Comparison of ENCODE assay signal across 1 cellular context in genomic region chr12:92538970-92539749, GRCh38.
TF ChIP-seq lines count a peak whose summit lies in the region.

No MANE protein-coding gene starts in this region.

TF ChIP-seq in GM12878, 131 proteins besides CTCF, POLR2A, EP300 and RAD21 (continued from another document):
- peak; percentile 99 for TF ChIP-seq RUNX3 (IDR thresholded peaks at IDR 0.05; ENCODE audit: low read length)
- no peak for TF ChIP-seq NRF1 (conservative IDR thresholded peaks at IDR 0.05; ENCODE audit: low read depth, low read length)
- TF ChIP-seq IRF5 (IDR thresholded peaks at IDR 0.05; ENCODE audit: borderline replicate concordance) = no peak
- peak in 1 of 2 experiments; percentile 89; a peak in 2 of 3 replicates for TF ChIP-seq EGR1 (IDR thresholded peaks at IDR 0.05; ENCODE audit: borderline replicate concordance in 1 of 2, low read depth in 2 of 2, low read length in 2 of 2)
- peak; percentile 48 for TF ChIP-seq KLF5 (IDR thresholded peaks at IDR 0.05; ENCODE audit: partially characterized antibody)
- peak; percentile 100 for TF ChIP-seq ATF2 (IDR thresholded peaks at IDR 0.05; ENCODE audit: low read length)
- TF ChIP-seq SUZ12 (IDR thresholded peaks at IDR 0.05; ENCODE audit: unreplicated experiment) = no peak
- TF ChIP-seq MEF2A (IDR thresholded peaks at IDR 0.05; ENCODE audit: insufficient read depth, low read depth, low read length) = peak; percentile 100
- TF ChIP-seq FOS (IDR thresholded peaks at IDR 0.05; ENCODE audit: borderline replicate concordance, extremely low read depth, insufficient read length) = no peak
- TF ChIP-seq SMAD5 (IDR thresholded peaks at IDR 0.05; ENCODE audit: low read depth) = 0 out of 2 replicates have a peak, but pooled peaks have one; percentile 40
- peak; percentile 36; the same call in 1 of the 2 replicates for TF ChIP-seq ZNF207 (IDR thresholded peaks at IDR 0.05; ENCODE audit: borderline replicate concordance)
- no peak for TF ChIP-seq STAT1 (conservative IDR thresholded peaks at IDR 0.05)
- no peak for TF ChIP-seq SIN3A (IDR thresholded peaks at IDR 0.05; ENCODE audit: low read depth, low read length)
- TF ChIP-seq DPF2 (IDR thresholded peaks at IDR 0.05) = peak; percentile 90; the same call in 1 of the 2 replicates
- TF ChIP-seq BHLHE40 (IDR thresholded peaks at IDR 0.05; ENCODE audit: borderline replicate concordance in 1 of 2, low read depth in 2 of 2, low read length in 1 of 2) = peak; percentile 97 to 99
- TF ChIP-seq BACH1 (IDR thresholded peaks at IDR 0.05; ENCODE audit: borderline replicate concordance) = peak; percentile 35; the same call in 1 of the 2 replicates
- peak; percentile 96 for TF ChIP-seq JUNB (IDR thresholded peaks at IDR 0.05)
- 0 out of 2 replicates have a peak, but pooled peaks have one; percentile 54 for TF ChIP-seq POLR2AphosphoS5 (IDR thresholded peaks at IDR 0.05; ENCODE audit: low read length)
- no peak for TF ChIP-seq CHD1 (IDR thresholded peaks at IDR 0.05; ENCODE audit: low read depth, low read length)
- TF ChIP-seq CUX1 (IDR thresholded peaks at IDR 0.05; ENCODE audit: insufficient replicate concordance, low read depth, low read length) = peak; percentile 86
- no peak; the same call in 1 of the 2 replicates for TF ChIP-seq POLR2AphosphoS2 (IDR thresholded peaks at IDR 0.05; ENCODE audit: low read depth, low read length)
- 0 out of 2 replicates have a peak, but pooled peaks have one; percentile 64 for TF ChIP-seq GATAD2B (conservative IDR thresholded peaks at IDR 0.05; ENCODE audit: low read depth)
- TF ChIP-seq NFYA (IDR thresholded peaks at IDR 0.05; ENCODE audit: borderline replicate concordance, low read depth, low read length) = no peak
- no peak for TF ChIP-seq NKRF (conservative IDR thresholded peaks at IDR 0.05)
- no peak; the same call in 1 of the 2 replicates for TF ChIP-seq LARP7 (IDR thresholded peaks at IDR 0.05)
- no peak for TF ChIP-seq USF1 (IDR thresholded peaks at IDR 0.05; ENCODE audit: borderline replicate concordance, extremely low read length, insufficient read depth, low read depth, low read length)
- no peak for TF ChIP-seq ASH2L (IDR thresholded peaks at IDR 0.05; ENCODE audit: borderline replicate concordance, low read depth)
- peak; percentile 98 for TF ChIP-seq MTA3 (IDR thresholded peaks at IDR 0.05; ENCODE audit: borderline replicate concordance, low read length)
- TF ChIP-seq PRDM15 (CRISPR knock-in tag; IDR thresholded peaks at IDR 0.05) = no peak
- TF ChIP-seq KAT2A (conservative IDR thresholded peaks at IDR 0.05; ENCODE audit: control insufficient read depth, low read depth, low read length) = no peak
- peak; percentile 100 for TF ChIP-seq FOXM1 (IDR thresholded peaks at IDR 0.05; ENCODE audit: low read depth, low read length)
- peak; percentile 93 for TF ChIP-seq ZNF687 (IDR thresholded peaks at IDR 0.05)
- TF ChIP-seq TBL1XR1 (IDR thresholded peaks at IDR 0.05; ENCODE audit: low read depth, low read length) = peak; percentile 99
- TF ChIP-seq FOXK2 (IDR thresholded peaks at IDR 0.05) = no peak
- peak; percentile 70 for TF ChIP-seq SMAD1 (IDR thresholded peaks at IDR 0.05; ENCODE audit: low read depth, partially characterized antibody)
- TF ChIP-seq SIX5 (IDR thresholded peaks at IDR 0.05; ENCODE audit: low read depth, low read length, severe bottlenecking) = no peak
